ENCODE assay signal across 14 cellular contexts in the genomic region with DNA sequence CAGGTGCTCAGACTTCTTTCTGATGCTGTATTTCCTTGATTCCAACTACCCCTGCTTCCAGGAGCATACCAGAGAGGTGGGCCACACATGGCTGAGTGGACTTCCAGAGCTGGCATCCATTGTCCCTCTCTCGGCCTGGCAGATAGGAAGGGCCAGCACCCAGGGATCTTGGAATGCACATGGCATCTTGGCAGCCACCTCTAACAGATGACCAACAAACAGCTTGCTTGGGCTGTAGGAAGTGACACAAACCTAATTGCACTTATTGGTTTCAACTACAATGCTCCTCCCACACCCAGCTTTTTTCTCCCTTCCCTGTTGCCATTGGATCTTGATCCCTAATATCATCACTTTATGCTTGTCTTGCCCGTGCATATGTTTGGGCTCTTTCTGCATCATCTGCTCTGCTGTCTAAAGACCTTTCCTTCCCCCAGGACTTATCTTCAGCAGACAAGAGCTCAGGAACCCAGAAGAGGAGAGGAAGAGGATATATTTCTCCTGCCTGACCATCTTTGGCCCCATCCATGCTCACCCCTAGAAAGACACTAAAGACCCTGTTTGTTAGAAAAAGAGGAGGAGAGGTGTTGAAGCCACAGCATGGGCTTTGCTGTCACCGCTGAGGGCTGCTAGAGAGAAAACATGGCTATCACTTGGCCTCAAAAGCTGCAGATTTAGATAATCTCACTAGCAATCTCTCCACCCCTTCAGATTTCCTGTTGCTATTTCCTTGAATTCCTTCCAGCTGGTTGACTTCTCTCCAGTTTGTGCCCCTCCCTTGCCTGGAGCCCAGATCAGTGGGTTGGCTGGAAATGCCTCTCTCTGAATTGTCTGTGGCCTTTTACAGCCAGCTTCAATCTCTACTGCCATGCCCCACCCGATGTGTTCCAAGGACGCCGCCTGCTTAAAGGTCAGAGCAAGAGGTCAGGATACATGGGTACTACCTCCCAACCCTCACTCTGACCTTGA.
"Had no signal": no experiment of that assay in that cellular context is flagged by ENCODE, and none has a peak within 500 bp of the region (broad histone marks: within the 10 kb centered on the region; RNA-seq: fewer than 3 reads in every experiment).

No MANE protein-coding gene starts in this region.

- H3K27ac ChIP-seq: cardiac muscle cell, coronary artery, foreskin keratinocyte, pancreas, thyroid gland, VCaP had no signal

- H3K4me1 ChIP-seq: adrenal gland, foreskin keratinocyte, pancreas, thyroid gland had no signal

- H3K36me3 ChIP-seq: adrenal gland, cardiac muscle cell, pancreas, thyroid gland had no signal

- DNase-seq: activated CD4-positive, alpha-beta memory T cell treated with anti-CD3 and anti-CD28 coated beads for 36 hours; activated effector memory CD4-positive, alpha-beta T cell treated with anti-CD3 and anti-CD28 coated beads, Interleukin-2, amount 50 U/mL, for 16 hours; activated T-cell treated with anti-CD3 and anti-CD28 coated beads, Interleukin-2, amount 50 U/mL, for 4 hours; adrenal gland; foreskin keratinocyte; glutamatergic neuron; midbrain; pancreas; stimulated activated CD4-positive, alpha-beta T cell treated with anti-CD3 and anti-CD28 coated beads, Interleukin-12 subunit alpha, Interleukin-12 subunit beta, amount 100 ng/mL, for 4 hours; stimulated activated CD4-positive, alpha-beta T cell treated with anti-CD3 and anti-CD28 coated beads, Interleukin-2, amount 100 ng/mL, for 24 hours; thyroid gland had no signal

- H3K4me3 ChIP-seq: adrenal gland, cardiac muscle cell, coronary artery, pancreas, thyroid gland had no signal

- H3K27me3 ChIP-seq: adrenal gland, cardiac muscle cell, foreskin keratinocyte, thyroid gland had no signal

- H3K9me3 ChIP-seq: adrenal gland, pancreas, thyroid gland had no signal
